Comparison of ENCODE assay signal across 1 cellular context in genomic region chr20:33261465-33261864, GRCh38.
TF ChIP-seq lines count a peak whose summit lies in the region.

No MANE protein-coding gene starts in this region.

TF ChIP-seq in HepG2, 621 proteins besides CTCF, POLR2A, EP300 and RAD21:
- TF ChIP-seq YY1 (IDR thresholded peaks at IDR 0.05; ENCODE audit: insufficient read depth, insufficient replicate concordance, low read depth, low read length) (peak; percentile 34), USF2 (IDR thresholded peaks at IDR 0.05; ENCODE audit: low read depth, low read length) (no peak), USF2 (CRISPR knock-in tag; IDR thresholded peaks at IDR 0.05; ENCODE audit: borderline replicate concordance) (no peak), XBP1 (CRISPR knock-in tag; IDR thresholded peaks at IDR 0.05) (no peak)
